In the genomic region with DNA sequence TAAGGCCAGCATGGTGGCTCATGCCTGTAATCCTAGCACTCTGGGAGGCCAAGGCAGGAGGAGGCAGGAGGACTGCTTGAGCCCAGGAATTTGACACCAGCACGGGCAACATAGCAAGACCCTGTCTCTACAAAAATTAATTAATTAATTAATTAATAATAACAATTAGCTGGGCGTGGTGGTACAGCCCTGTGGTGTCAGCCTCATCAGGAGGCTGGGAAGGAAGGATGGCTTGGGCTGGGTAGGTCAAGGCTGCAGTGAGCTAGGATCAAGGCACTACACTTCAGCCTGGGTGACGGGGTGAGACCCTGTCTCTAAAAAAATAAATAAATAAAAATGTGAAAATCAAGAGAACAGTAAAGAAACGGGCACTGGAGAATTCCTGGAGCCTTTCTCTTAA, we compare ENCODE assay signal across 8 cellular contexts. TPM values are rescaled to one million over a fixed set of nuclear protein-coding genes. Genes with fewer than 3 reads are reported as not detected.
DNase-seq lines count a peak whose midpoint lies in the region; ATAC-seq and TF ChIP-seq lines count a peak whose summit lies in the region.

No MANE protein-coding gene starts in this region.

- peak overlapping the region; percentile 97 for H3K4me3 Mint-ChIP-seq in natural killer cell treated with Interleukin-12 subunit alpha and Interleukin-12 subunit beta and Interleukin-15 and Interleukin-18, amount 100 ng/mL, for 72 hours

- peaks cover 20% of the 10 kb centered on the region for H3K36me3 ChIP-seq in KOPT-K1 (ENCODE audit: insufficient read depth, low read length)

- no peak for DNase-seq in AG09309 (ENCODE audit: low read depth)
- no peak for DNase-seq in choroid plexus epithelial cell (ENCODE audit: low read depth)
- DNase-seq in natural killer cell treated with Interleukin-12 subunit alpha and Interleukin-12 subunit beta and Interleukin-15 and Interleukin-18, amount 100 ng/mL, for 72 hours (ENCODE audit: low spot score) = no peak
- DNase-seq in Kasumi-1 (lab: John Stamatoyannopoulos, UW) = no peak
- DNase-seq in NCI-H510A treated with DMSO at 0.1 percent for 48 hours (lab: John Stamatoyannopoulos, UW) = no peak

- H3K9me3 ChIP-seq in KOPT-K1 (ENCODE audit: insufficient read depth, low read length, poor library complexity, severe bottlenecking) = no peaks in the 10 kb centered on the region

- H3K36me3 Mint-ChIP-seq in natural killer cell treated with Interleukin-12 subunit alpha and Interleukin-12 subunit beta and Interleukin-15 and Interleukin-18, amount 100 ng/mL, for 72 hours = no peaks in the 10 kb centered on the region

- ATAC-seq in natural killer cell treated with Interleukin-12 subunit alpha and Interleukin-12 subunit beta and Interleukin-15 and Interleukin-18, amount 100 ng/mL, for 72 hours = no peak
- ATAC-seq in GM21360 (IDR thresholded peaks at IDR 0.05; ENCODE audit: unreplicated experiment) (no peak), HG02763 (IDR thresholded peaks at IDR 0.05; ENCODE audit: unreplicated experiment) (no peak)

- TF ChIP-seq CTCF in AG09309 (IDR thresholded peaks at IDR 0.05; ENCODE audit: control insufficient read depth, insufficient read depth, low read depth, low read length, missing control alignments) (no peak), choroid plexus epithelial cell (conservative IDR thresholded peaks at IDR 0.05; ENCODE audit: low read depth, low read length) (no peak)

- peak overlapping the region; percentile 92 to 94 for H3K27ac Mint-ChIP-seq in natural killer cell treated with Interleukin-12 subunit alpha and Interleukin-12 subunit beta and Interleukin-15 and Interleukin-18, amount 100 ng/mL, for 72 hours

- H3K4me1 Mint-ChIP-seq in natural killer cell treated with Interleukin-12 subunit alpha and Interleukin-12 subunit beta and Interleukin-15 and Interleukin-18, amount 100 ng/mL, for 72 hours (ENCODE audit: low read depth in 2 of 2) = peaks cover 11 to 15% of the 10 kb centered on the region in 2 donors

- H3K27ac ChIP-seq in KOPT-K1 (ENCODE audit: low read depth, low read length, poor library complexity, severe bottlenecking) = peak overlapping the region; percentile 73

- H3K27me3 Mint-ChIP-seq in natural killer cell treated with Interleukin-12 subunit alpha and Interleukin-12 subunit beta and Interleukin-15 and Interleukin-18, amount 100 ng/mL, for 72 hours = no peaks in the 10 kb centered on the region

- H3K4me3 ChIP-seq in AG09309 (ENCODE audit: control insufficient read depth, low read depth, low read length) (peak overlapping the region; percentile 78), choroid plexus epithelial cell (ENCODE audit: low read depth, low read length) (peak overlapping the region; percentile 89)

- no peaks in the 10 kb centered on the region for H3K9me3 Mint-ChIP-seq in natural killer cell treated with Interleukin-12 subunit alpha and Interleukin-12 subunit beta and Interleukin-15 and Interleukin-18, amount 100 ng/mL, for 72 hours

RNA-seq across cellular contexts. Expression of a gene that starts 1.3 kb away (rescaled TPM):
- 10 to 100 TPM; 28.3 to 50.4 TPM for total RNA-seq in natural killer cell treated with Interleukin-12 subunit alpha and Interleukin-12 subunit beta and Interleukin-15 and Interleukin-18, amount 100 ng/mL, for 72 hours
